Comparison of ENCODE assay signal across 26 cellular contexts in genomic region chr12:108317303-108318283, GRCh38. TPM values are rescaled to one million over a fixed set of nuclear protein-coding genes. Genes with fewer than 3 reads are reported as not detected.
DNase-seq lines count a peak whose midpoint lies in the region; ATAC-seq, FAIRE-seq and TF ChIP-seq lines count a peak whose summit lies in the region.
"Had no signal": no experiment of that assay in that cellular context is flagged by ENCODE, and none has a peak within 500 bp of the region (broad histone marks: within the 10 kb centered on the region; RNA-seq: fewer than 3 reads in every experiment).

No MANE protein-coding gene starts in this region.

- H3K79me2 ChIP-seq in HepG2 (ENCODE audit: insufficient read depth, low read length): no peaks in the 10 kb centered on the region
- H3K79me2 ChIP-seq in K562 (ENCODE audit: control insufficient read depth, insufficient read depth, low read length): no peaks in the 10 kb centered on the region

- TF ChIP-seq CTCF in HepG2 (CRISPR knock-in tag; IDR thresholded peaks at IDR 0.05) (no peak), right lobe of liver (IDR thresholded peaks at IDR 0.05) (no peak), K562 (IDR thresholded peaks at IDR 0.05 in 2 of 3, conservative IDR thresholded peaks at IDR 0.05 in 1 of 3; ENCODE audit: insufficient read depth in 2 of 3, low read depth in 1 of 3, low read length in 3 of 3) (no peak), kidney (IDR thresholded peaks at IDR 0.05; ENCODE audit: borderline replicate concordance, extremely low read depth, insufficient read depth) (no peak)

- TF ChIP-seq POLR2A in HepG2 (IDR thresholded peaks at IDR 0.05; ENCODE audit: insufficient read depth in 1 of 2, low read depth in 2 of 2, low read length in 2 of 2) (no peak), right lobe of liver (IDR thresholded peaks at IDR 0.05) (no peak), K562 (conservative IDR thresholded peaks at IDR 0.05) (no peak)

- POLR2A ChIA-PET in HepG2 (lab: Yijun Ruan, JAX): no interaction called here
- POLR2A ChIA-PET in K562 (lab: Yijun Ruan, JAX): interaction anchor here (0.5 kb wide), 1 partner anchor 593 kb away, joined by 3 read pairs; no protein-coding TSS in a partner anchor

- no peaks in the 10 kb centered on the region; a peak in 2 of 5 replicates for H3K27me3 ChIP-seq in HepG2 (ENCODE audit: control insufficient read depth in 1 of 2, insufficient read depth in 2 of 2, low read length in 2 of 2)
- H3K27me3 ChIP-seq in right lobe of liver: no peaks in the 10 kb centered on the region
- peaks cover 0 to 3% of the 10 kb centered on the region in 2 experiments; a peak in 1 of 5 replicates for H3K27me3 ChIP-seq in K562 (ENCODE audit: control insufficient read depth in 2 of 2, insufficient read depth in 2 of 2, low read length in 2 of 2)
- H3K27me3 ChIP-seq: SJSA1 had no signal

- ATAC-seq in HepG2 (no peak), right lobe of liver (no peak), K562 (no peak)
- no peak for ATAC-seq in natural killer cell treated with Interleukin-12 subunit alpha and Interleukin-12 subunit beta and Interleukin-15 and Interleukin-18, amount 100 ng/mL, for 72 hours
- ATAC-seq: HCT116 had no signal

- DNase-seq in HepG2 (ENCODE audit: low spot score): peak; percentile 32
- DNase-seq in right lobe of liver: no peak
- no peak for DNase-seq in K562 (ENCODE audit: extremely low read depth in 1 of 4, low spot score in 3 of 4)
- DNase-seq in natural killer cell treated with Interleukin-12 subunit alpha and Interleukin-12 subunit beta and Interleukin-15 and Interleukin-18, amount 100 ng/mL, for 72 hours (ENCODE audit: low spot score): no peak
- DNase-seq in activated CD4-positive, alpha-beta T cell treated with anti-CD3 and anti-CD28 coated beads for 1 hour: no peak
- DNase-seq in kidney: no peak
- DNase-seq in cerebellar cortex (ENCODE audit: low spot score): no peak
- DNase-seq: CD4-positive, CD25-positive, alpha-beta regulatory T cell; COR-L47; DMS79; GOT3; IMR-90; MV-4-11; NCI-H1105 treated with DMSO at 0.1 percent for 48 hours; NCI-H2029 treated with DMSO at 0.1 percent for 48 hours; NCI-H226; NCI-H524; NCI-H774; NK-92 treated with Interleukin-12 subunit alpha and Interleukin-12 subunit beta, amount 100 ng/mL, for 24 hours; OCI-M1 had no signal

- H3K4me2 ChIP-seq in HepG2 (ENCODE audit: low read depth, low read length) (no peak overlapping the region), K562 (ENCODE audit: insufficient read depth, low read length) (no peak overlapping the region)

- in situ Hi-C loops in HepG2 (cut with HindIII; ENCODE audit: extremely low pct_ligation_motif_present, low pct_unique_long_range_greater_than_20kb): no loop called here
- in situ Hi-C loops in K562 (cut with MboI): no loop called here

- H3K27me3 Mint-ChIP-seq in natural killer cell treated with Interleukin-12 subunit alpha and Interleukin-12 subunit beta and Interleukin-15 and Interleukin-18, amount 100 ng/mL, for 72 hours: no peaks in the 10 kb centered on the region

- TF ChIP-seq RAD21 in HepG2 (CRISPR knock-in tag; IDR thresholded peaks at IDR 0.05) (no peak), K562 (CRISPR knock-in tag; conservative IDR thresholded peaks at IDR 0.05 in 1 of 2, IDR thresholded peaks at IDR 0.05 in 1 of 2) (no peak)

- peaks cover 69 to 71% of the 10 kb centered on the region in 2 donors for H3K4me1 Mint-ChIP-seq in natural killer cell treated with Interleukin-12 subunit alpha and Interleukin-12 subunit beta and Interleukin-15 and Interleukin-18, amount 100 ng/mL, for 72 hours (ENCODE audit: low read depth in 2 of 2)

- peaks cover 64% of the 10 kb centered on the region for H3K4me1 ChIP-seq in HepG2 (ENCODE audit: insufficient read depth, low read length)
- peaks cover 0 to 5% (median 0%) of the 10 kb centered on the region in 4 donors for H3K4me1 ChIP-seq in right lobe of liver
- peaks cover 5 to 16% of the 10 kb centered on the region in 2 experiments for H3K4me1 ChIP-seq in K562 (replicated peaks in 1 of 2; ENCODE audit: control insufficient read depth in 2 of 2, insufficient read depth in 2 of 2, low read length in 2 of 2)
- H3K4me1 ChIP-seq in kidney (ENCODE audit: control insufficient read depth in 1 of 2, insufficient read depth in 1 of 2, low read depth in 1 of 2, low read length in 2 of 2): peaks cover 0 to 9% of the 10 kb centered on the region in 2 donors
- H3K4me1 ChIP-seq: SJSA1 had no signal

- H3K9ac ChIP-seq in HepG2 (ENCODE audit: insufficient read depth, low read depth, low read length) (no peak overlapping the region), K562 (ENCODE audit: insufficient read depth in 1 of 2, low read depth in 2 of 2, low read length in 2 of 2) (no peak overlapping the region), kidney (ENCODE audit: low read length in 2 of 2) (no peak overlapping the region)

- no peak overlapping the region for H3K27ac ChIP-seq in HepG2 (ENCODE audit: extremely low read length, insufficient read depth, low read length)
- H3K27ac ChIP-seq in right lobe of liver: no peak overlapping the region
- H3K27ac ChIP-seq in K562 (ENCODE audit: extremely low read depth, low read depth, low read length): no peak overlapping the region
- H3K27ac ChIP-seq in kidney (ENCODE audit: low read depth in 2 of 2, low read length in 2 of 2): no peak overlapping the region
- H3K27ac ChIP-seq: SJSA1 had no signal

- TF ChIP-seq EP300 in HepG2 (IDR thresholded peaks at IDR 0.05; ENCODE audit: low read depth in 2 of 2, low read length in 2 of 2) (no peak), HepG2 (CRISPR knock-in tag; IDR thresholded peaks at IDR 0.05; ENCODE audit: borderline replicate concordance) (no peak), K562 (IDR thresholded peaks at IDR 0.05; ENCODE audit: low read length) (no peak)

- WGBS in HepG2 (ENCODE audit: low lambda C conversion rate): 32% methylated on average over 5 of the region's 6 CpGs
- WGBS in right lobe of liver (ENCODE audit: insufficient coverage, low coverage, low lambda C conversion rate, missing lambda C conversion rate): 48% methylated on average over 6 of the region's 6 CpGs
- 17% methylated on average over 6 of the region's 6 CpGs for WGBS in K562 (ENCODE audit: insufficient coverage, low coverage, missing lambda C conversion rate)

- CTCF ChIA-PET in HepG2 (lab: Yijun Ruan, JAX; ENCODE audit: low intra/inter-chr PET ratio, low total read pairs): no interaction called here
- CTCF ChIA-PET in K562 (lab: Yijun Ruan, JAX; ENCODE audit: low intra/inter-chr PET ratio): no interaction called here

- H3K36me3 Mint-ChIP-seq in natural killer cell treated with Interleukin-12 subunit alpha and Interleukin-12 subunit beta and Interleukin-15 and Interleukin-18, amount 100 ng/mL, for 72 hours: no peaks in the 10 kb centered on the region
- H3K36me3 Mint-ChIP-seq: CD4-positive, CD25-positive, alpha-beta regulatory T cell had no signal

- H3K9me3 Mint-ChIP-seq in natural killer cell treated with Interleukin-12 subunit alpha and Interleukin-12 subunit beta and Interleukin-15 and Interleukin-18, amount 100 ng/mL, for 72 hours: no peaks in the 10 kb centered on the region

- H4K20me1 ChIP-seq in HepG2 (ENCODE audit: insufficient read depth, low read length) (no peaks in the 10 kb centered on the region), K562 (replicated peaks; ENCODE audit: control insufficient read depth, insufficient read depth, low read length) (no peaks in the 10 kb centered on the region; the same call in 1 of the 2 replicates)

- intact Hi-C loops in HepG2 (cut with micrococcal nuclease; ENCODE audit: unreplicated experiment) (no loop called here), right lobe of liver (cut with DNase I) (no loop called here), K562 (cut with micrococcal nuclease) (no loop called here), kidney (cut with DNase I) (no loop called here)

- H2AFZ ChIP-seq in HepG2 (ENCODE audit: low read length) (no peak overlapping the region), K562 (ENCODE audit: low read depth, low read length) (no peak overlapping the region)

- peak overlapping the region; percentile 47 to 60 for H3K27ac Mint-ChIP-seq in natural killer cell treated with Interleukin-12 subunit alpha and Interleukin-12 subunit beta and Interleukin-15 and Interleukin-18, amount 100 ng/mL, for 72 hours
- H3K27ac Mint-ChIP-seq: B cell; CD4-positive, CD25-positive, alpha-beta regulatory T cell had no signal

- FAIRE-seq in HepG2 (lab: Jason Lieb, UNC): no peak
- no peak for FAIRE-seq in K562 (lab: Jason Lieb, UNC)
- FAIRE-seq in kidney (lab: Jason Lieb, UNC): no peak
- FAIRE-seq: A204.1, HTR-8/SVneo, RCC 7860 had no signal

- H3K9me3 ChIP-seq in HepG2 (ENCODE audit: low read length): no peaks in the 10 kb centered on the region
- no peaks in the 10 kb centered on the region for H3K9me3 ChIP-seq in right lobe of liver
- no peaks in the 10 kb centered on the region for H3K9me3 ChIP-seq in K562 (replicated peaks; ENCODE audit: control insufficient read depth, insufficient read depth, low read depth, low read length)
- no peaks in the 10 kb centered on the region for H3K9me3 ChIP-seq in kidney (ENCODE audit: control insufficient read depth in 1 of 2, low read length in 2 of 2)
- H3K9me3 ChIP-seq: SJSA1 had no signal

- no TSS peak for BruUV-seq in HepG2 (replicated peaks; lab: Mats Ljungman, UMichigan)
- no TSS peak for BruUV-seq in K562 (replicated peaks; lab: Mats Ljungman, UMichigan)

- H3K36me3 ChIP-seq in HepG2 (replicated peaks in 1 of 2; ENCODE audit: control insufficient read depth in 1 of 2, insufficient read depth in 2 of 2, low read length in 2 of 2) (no peaks in the 10 kb centered on the region), right lobe of liver (no peaks in the 10 kb centered on the region), K562 (ENCODE audit: control insufficient read depth, insufficient read depth, low read length) (no peaks in the 10 kb centered on the region), kidney (ENCODE audit: control insufficient read depth in 1 of 2, insufficient read depth in 2 of 2, low read length in 2 of 2) (no peaks in the 10 kb centered on the region)
- H3K36me3 ChIP-seq: SJSA1 had no signal

- no peak overlapping the region for H3K4me3 Mint-ChIP-seq in natural killer cell treated with Interleukin-12 subunit alpha and Interleukin-12 subunit beta and Interleukin-15 and Interleukin-18, amount 100 ng/mL, for 72 hours
- H3K4me3 Mint-ChIP-seq: B cell; CD4-positive, CD25-positive, alpha-beta regulatory T cell had no signal

- H3K4me3 ChIP-seq in HepG2 (replicated peaks in 1 of 3; ENCODE audit: insufficient read depth in 1 of 3, low read depth in 2 of 3, low read length in 3 of 3): no peak overlapping the region
- H3K4me3 ChIP-seq in right lobe of liver: no peak overlapping the region
- H3K4me3 ChIP-seq in K562: no peak overlapping the region
- H3K4me3 ChIP-seq in kidney (ENCODE audit: low read length in 2 of 2): no peak overlapping the region
- H3K4me3 ChIP-seq: SJSA1 had no signal

- H3K9me1 ChIP-seq in K562 (ENCODE audit: control insufficient read depth, insufficient read depth, low read length): no peaks in the 10 kb centered on the region

RNA-seq across cellular contexts. Expression of gene CMKLR1, which starts 21.5 kb away (rescaled TPM):
- total RNA-seq in HepG2 (2016; rRNA removed; fragmentation: Illumina TruSeq; extraction: Trizol) (not detected in 2 replicates), right lobe of liver (1 to 10 TPM; 1.5 to 8.2 (median 4.2) TPM), K562 (2014; rRNA removed) (0.16 and 0.32 TPM in 2 replicates), K562 (2014; rRNA removed; fragmentation: Illumina TruSeq; extraction: Trizol) (0.11 and 0.29 TPM in 2 replicates), K562 (2015; rRNA removed; fragmentation: Illumina TruSeq; extraction: Trizol) (0.15 and 0.33 TPM in 2 replicates), K562 (2021) (0.20 and 0.29 TPM in 2 replicates), kidney (25.7 TPM)
- total RNA-seq in HepG2 (2016; cell fraction: cytosol; rRNA removed; fragmentation: Illumina TruSeq; extraction: Trizol; ENCODE audit: low read depth): not detected in 2 replicates
- total RNA-seq in HepG2 (2016; cell fraction: insoluble cytoplasmic fraction; rRNA removed; fragmentation: Illumina TruSeq; extraction: Trizol): not detected in 2 replicates
- total RNA-seq in HepG2 (2016; cell fraction: membrane; rRNA removed; fragmentation: Illumina TruSeq; extraction: Trizol): not detected in 2 replicates
- total RNA-seq in HepG2 (2016; cell fraction: nucleus; rRNA removed; fragmentation: Illumina TruSeq; extraction: Trizol): not detected in 2 replicates
- polyA plus RNA-seq in HepG2 (2011; rRNA removed) (not detected in 2 replicates), K562 (2011; rRNA removed) (0.30 and 1.4 TPM in 2 replicates), K562 (2014; fragmentation: Illumina TruSeq; extraction: Trizol) (0.33 and 0.67 TPM in 2 replicates), K562 (2014; fragmentation: Nextera tagmentation; extraction: Ambion mirVana) (under 1 TPM; 0.11 to 0.13 TPM), K562 (2014; rRNA removed) (0.12 and 0.36 TPM in 2 replicates), kidney (ENCODE audit: insufficient read depth, low read depth, low replicate concordance) (6.1 TPM)
- polyA plus RNA-seq in HepG2 (2011; cell fraction: cytosol; rRNA removed): 0.03 TPM in 1 of 2 replicates, not detected in the other
- not detected in 2 replicates for polyA plus RNA-seq in HepG2 (2011; cell fraction: nucleus; rRNA removed)
- not detected in 2 replicates for polyA plus RNA-seq in HepG2 (2012)
- not detected in 2 replicates for polyA plus RNA-seq in HepG2 (2016; cell fraction: cytosol; fragmentation: Illumina TruSeq; extraction: Trizol; ENCODE audit: low read depth)
- polyA plus RNA-seq in HepG2 (2016; cell fraction: insoluble cytoplasmic fraction; fragmentation: Illumina TruSeq; extraction: Trizol; ENCODE audit: low read depth): not detected in 2 replicates
- not detected in 2 replicates for polyA plus RNA-seq in HepG2 (2016; cell fraction: membrane; fragmentation: Illumina TruSeq; extraction: Trizol; ENCODE audit: low read depth)
- not detected in 2 replicates for polyA plus RNA-seq in HepG2 (2016; cell fraction: nucleus; fragmentation: Illumina TruSeq; extraction: Trizol; ENCODE audit: insufficient read depth, low read depth)
- polyA minus RNA-seq in HepG2 (2011; rRNA and poly(A)+ RNA removed; ENCODE audit: low replicate concordance): not detected in 2 replicates
- not detected in 2 replicates for polyA minus RNA-seq in HepG2 (2011; cell fraction: cytosol; rRNA and poly(A)+ RNA removed)
- not detected in 2 replicates for polyA minus RNA-seq in HepG2 (2011; cell fraction: nucleus; rRNA and poly(A)+ RNA removed)
- total RNA-seq in K562 (2011; cell fraction: chromatin; rRNA removed; ENCODE audit: low replicate concordance): 3.0 and 7.0 TPM in 2 replicates
- total RNA-seq in K562 (2011; cell fraction: nucleolus; rRNA removed): 3.2 and 3.4 TPM in 2 replicates
- 3.7 and 4.0 TPM in 2 replicates for total RNA-seq in K562 (2011; cell fraction: nucleoplasm; rRNA removed)
- 0.28 and 1.0 TPM in 2 replicates for polyA plus RNA-seq in K562 (2011; cell fraction: cytosol; rRNA removed)
- 0.41 and 1.3 TPM in 2 replicates for polyA plus RNA-seq in K562 (2011; cell fraction: nucleus; rRNA removed)
- polyA plus RNA-seq in K562 (2012): 0.11 and 0.25 TPM in 2 replicates
- 0.42 and 2.6 TPM in 2 replicates for polyA minus RNA-seq in K562 (2011; rRNA and poly(A)+ RNA removed)
- polyA minus RNA-seq in K562 (2011; cell fraction: cytosol; rRNA and poly(A)+ RNA removed): 1.2 TPM in 1 of 2 replicates, not detected in the other
- 0.22 and 1.1 TPM in 2 replicates for polyA minus RNA-seq in K562 (2011; cell fraction: nucleus; rRNA and poly(A)+ RNA removed)
- total RNA-seq in natural killer cell treated with Interleukin-12 subunit alpha and Interleukin-12 subunit beta and Interleukin-15 and Interleukin-18, amount 100 ng/mL, for 72 hours: 1 to 10 TPM in 1 of 2 donors, under 1 TPM in 1; 0.26 to 1.1 TPM
- total RNA-seq: IMR-90, SJSA1 had no signal
- polyA plus RNA-seq: IMR-90 had no signal

Comparison
In these comparisons a context has a peak if more than half of its experiments do, and no peak if none do; other contexts are left out.
1. Of the 241 proteins assayed by ChIP-seq in both HepG2 and K562: peak only in HepG2: FOXA3, MAFK, TFAP4, TFE3 and ZNF644; only in K562: MAFG; in both: none; in neither: 235.